8 cellular contexts compared by ENCODE assay signal in genomic region chr1:54715493-54716298, GRCh38. TPM values are rescaled to one million over a fixed set of nuclear protein-coding genes. Genes with fewer than 3 reads are reported as not detected.
DNase-seq lines count a peak whose midpoint lies in the region; ATAC-seq and TF ChIP-seq lines count a peak whose summit lies in the region.

A gene with protein sequence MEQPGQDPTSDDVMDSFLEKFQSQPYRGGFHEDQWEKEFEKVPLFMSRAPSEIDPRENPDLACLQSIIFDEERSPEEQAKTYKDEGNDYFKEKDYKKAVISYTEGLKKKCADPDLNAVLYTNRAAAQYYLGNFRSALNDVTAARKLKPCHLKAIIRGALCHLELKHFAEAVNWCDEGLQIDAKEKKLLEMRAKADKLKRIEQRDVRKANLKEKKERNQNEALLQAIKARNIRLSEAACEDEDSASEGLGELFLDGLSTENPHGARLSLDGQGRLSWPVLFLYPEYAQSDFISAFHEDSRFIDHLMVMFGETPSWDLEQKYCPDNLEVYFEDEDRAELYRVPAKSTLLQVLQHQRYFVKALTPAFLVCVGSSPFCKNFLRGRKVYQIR (plus strand): TSS chr1:54715861. CDS start chr1:54715909, 48 bp downstream.

- no peaks in the 10 kb centered on the region for H3K27me3 ChIP-seq in duodenal mucosa (ENCODE audit: control insufficient read depth in 1 of 2, insufficient read depth in 2 of 2, low read length in 2 of 2)

- CTCF ChIA-PET in activated CD4-positive, alpha-beta memory T cell treated with anti-CD3 and anti-CD28 coated beads for 36 hours (lab: Charles Lee) = interaction anchor here (0.8 to 2.0 kb wide), 7 partner anchors 44 to 89 kb away, joined by 3 to 18 read pairs (median 5); partner anchors contain the start of genes PARS2 and TTC22

- H3K4me3 ChIP-seq in duodenal mucosa (ENCODE audit: low read depth in 1 of 2, low read length in 2 of 2) (peak within 1 kb of the TSS; percentile 91 to 99), lower leg skin (ENCODE audit: low read depth, poor library complexity, severe bottlenecking) (peak within 1 kb of the TSS; percentile 83)

- 0 to 1% methylated on average over 34 to 43 of the region's 51 CpGs for WGBS in lower leg skin, 2 donors

- H3K4me1 ChIP-seq in duodenal mucosa (ENCODE audit: control insufficient read depth in 1 of 2, insufficient read depth in 2 of 2, low read length in 2 of 2) = peaks cover 11 to 14% of the 10 kb centered on the region in 2 donors

- POLR2A ChIA-PET in activated CD4-positive, alpha-beta memory T cell treated with anti-CD3 and anti-CD28 coated beads for 36 hours (lab: Charles Lee) = interaction anchor here (0.7 to 2.2 kb wide), 8 partner anchors 15 to 662 kb away, joined by 3 to 23 read pairs (median 4); partner anchors contain the start of genes MRPL37, PARS2, TCEANC2 and TMEM59

- no peaks in the 10 kb centered on the region for H3K9me3 Mint-ChIP-seq in activated CD4-positive, alpha-beta memory T cell treated with anti-CD3 and anti-CD28 coated beads for 36 hours

- H3K27me3 Mint-ChIP-seq in activated CD4-positive, alpha-beta memory T cell treated with anti-CD3 and anti-CD28 coated beads for 36 hours = no peaks in the 10 kb centered on the region

- intact Hi-C loops in activated CD4-positive, alpha-beta memory T cell treated with anti-CD3 and anti-CD28 coated beads for 36 hours (cut with micrococcal nuclease) = loop anchor here (1.0 to 5.0 kb wide), 5 partner anchors 49 to 662 kb away; partner anchors contain the start of genes PARS2, TCEANC2 and TMEM59
- intact Hi-C loops in lower leg skin (cut with DNase I; ENCODE audit: low total_unique reads) = no loop called here

- peaks cover 16% of the 10 kb centered on the region for H3K36me3 Mint-ChIP-seq in activated CD4-positive, alpha-beta memory T cell treated with anti-CD3 and anti-CD28 coated beads for 36 hours

- H3K9ac ChIP-seq in duodenal mucosa (ENCODE audit: low read depth in 1 of 2, low read length in 2 of 2) = peak within 1 kb of the TSS; percentile 76 to 80

- no peak for TF ChIP-seq POLR2A in lower leg skin (IDR thresholded peaks at IDR 0.05)

- TF ChIP-seq CTCF in lower leg skin (IDR thresholded peaks at IDR 0.05) = no peak

- H3K27ac ChIP-seq in duodenal mucosa (ENCODE audit: low read depth, low read length) = no peak within 1 kb of the TSS

- peaks cover 0 to 20% of the 10 kb centered on the region in 2 donors for H3K36me3 ChIP-seq in duodenal mucosa (ENCODE audit: control insufficient read depth in 1 of 2, insufficient read depth in 2 of 2, low read length in 2 of 2)

- peaks cover 30% of the 10 kb centered on the region for H3K4me1 Mint-ChIP-seq in activated CD4-positive, alpha-beta memory T cell treated with anti-CD3 and anti-CD28 coated beads for 36 hours (ENCODE audit: low read depth)

- DNase-seq in C1 segment of cervical spinal cord (lab: John Stamatoyannopoulos, UW) (peak in 13 of 14 donors; percentile 41 to 88 (median 74)), NCI-H748 (lab: John Stamatoyannopoulos, UW; ENCODE audit: unreplicated experiment) (peak; percentile 92), lower leg skin (ENCODE audit: low spot score in 2 of 2) (peak; percentile 77 to 95)
- DNase-seq in activated CD4-positive, alpha-beta memory T cell treated with anti-CD3 and anti-CD28 coated beads for 36 hours = peak; percentile 87
- peak; percentile 80 to 83 for DNase-seq in stimulated activated CD4-positive, alpha-beta T cell treated with anti-CD3 and anti-CD28 coated beads, Interleukin-4, amount 100 ng/mL, for 4 hours

- ATAC-seq in GM19328 (IDR thresholded peaks at IDR 0.05; ENCODE audit: unreplicated experiment) (peak; percentile 91), HG03469 (IDR thresholded peaks at IDR 0.05; ENCODE audit: unreplicated experiment) (peak; percentile 91)

- H3K4me3 Mint-ChIP-seq in activated CD4-positive, alpha-beta memory T cell treated with anti-CD3 and anti-CD28 coated beads for 36 hours = peak within 1 kb of the TSS; percentile 82

- no peaks in the 10 kb centered on the region for H3K9me3 ChIP-seq in duodenal mucosa (ENCODE audit: control insufficient read depth in 1 of 2, low read length in 2 of 2)

- H3K27ac Mint-ChIP-seq in activated CD4-positive, alpha-beta memory T cell treated with anti-CD3 and anti-CD28 coated beads for 36 hours = peak within 1 kb of the TSS; percentile 92

RNA-seq across cellular contexts. Expression of the gene that starts here (rescaled TPM):
- 10 to 100 TPM; 32.7 to 33.5 TPM for total RNA-seq in activated CD4-positive, alpha-beta memory T cell treated with anti-CD3 and anti-CD28 coated beads for 36 hours
- 10 to 100 TPM; 15.7 to 21.2 (median 18.3) TPM for total RNA-seq in lower leg skin
